21 cellular contexts compared by ENCODE assay signal in the genomic region with DNA sequence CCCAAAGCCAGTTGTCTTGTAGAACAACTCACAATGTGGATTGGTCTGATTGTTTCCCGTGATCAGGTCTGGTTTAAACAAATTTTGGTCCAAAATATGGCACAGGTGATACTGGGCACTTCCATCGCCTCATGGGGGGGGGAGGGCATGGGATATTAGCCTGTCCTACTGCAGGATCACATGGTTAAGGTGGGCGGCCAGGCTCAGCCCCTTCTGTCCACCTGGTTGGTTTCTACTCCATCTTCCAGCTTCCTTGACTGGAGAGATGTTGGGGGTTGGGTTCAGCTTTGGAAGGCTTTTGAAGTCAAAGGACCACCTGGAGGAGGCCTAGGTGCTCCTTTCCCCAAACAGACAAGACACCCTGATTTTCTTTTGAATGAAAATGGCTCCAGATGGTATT. TPM values are rescaled to one million over a fixed set of nuclear protein-coding genes. Genes with fewer than 3 reads are reported as not detected.
DNase-seq lines count a peak whose midpoint lies in the region; ATAC-seq and TF ChIP-seq lines count a peak whose summit lies in the region.
"Had no signal": no experiment of that assay in that cellular context is flagged by ENCODE, and none has a peak within 500 bp of the region (broad histone marks: within the 10 kb centered on the region; RNA-seq: fewer than 3 reads in every experiment).

No MANE protein-coding gene starts in this region.

- no peak for TF ChIP-seq CTCF in natural killer cell (IDR thresholded peaks at IDR 0.05)
- TF ChIP-seq CTCF in neutrophil (IDR thresholded peaks at IDR 0.05): no peak

- intact Hi-C loops in natural killer cell (cut with micrococcal nuclease): no loop called here

- H3K4me1 ChIP-seq in neutrophil (ENCODE audit: control insufficient read depth in 1 of 2, insufficient read depth in 1 of 2, low read depth in 1 of 2, low read length in 1 of 2): peaks cover 92 to 98% of the 10 kb centered on the region in 2 experiments

- no peak overlapping the region for H3K4me3 ChIP-seq in neutrophil (ENCODE audit: low read depth in 1 of 2, low read length in 1 of 2)
- H3K4me3 ChIP-seq: neural progenitor cell, vagina had no signal

- no peaks in the 10 kb centered on the region for H3K27me3 Mint-ChIP-seq in natural killer cell (ENCODE audit: low read depth in 2 of 2)
- no peaks in the 10 kb centered on the region for H3K27me3 Mint-ChIP-seq in natural killer cell treated with Interleukin-12 subunit alpha and Interleukin-12 subunit beta and Interleukin-15 and Interleukin-18, amount 100 ng/mL, for 72 hours
- H3K27me3 Mint-ChIP-seq in activated naive CD8-positive, alpha-beta T cell treated with anti-CD3 and anti-CD28 coated beads, Interleukin-2, amount 50 U/mL, for 24 hours: no peaks in the 10 kb centered on the region

- peak overlapping the region; percentile 88 to 96 for H3K27ac Mint-ChIP-seq in natural killer cell
- peak overlapping the region in 1 of 2 donors; percentile 98 for H3K27ac Mint-ChIP-seq in natural killer cell treated with Interleukin-12 subunit alpha and Interleukin-12 subunit beta and Interleukin-15 and Interleukin-18, amount 100 ng/mL, for 72 hours
- H3K27ac Mint-ChIP-seq in activated naive CD8-positive, alpha-beta T cell treated with anti-CD3 and anti-CD28 coated beads, Interleukin-2, amount 50 U/mL, for 24 hours: peak overlapping the region; percentile 49
- H3K27ac Mint-ChIP-seq: H9, neural progenitor cell had no signal

- no peaks in the 10 kb centered on the region for H3K9me3 ChIP-seq in neutrophil
- H3K9me3 ChIP-seq: vagina had no signal

- no peaks in the 10 kb centered on the region for H3K36me3 Mint-ChIP-seq in natural killer cell
- H3K36me3 Mint-ChIP-seq in natural killer cell treated with Interleukin-12 subunit alpha and Interleukin-12 subunit beta and Interleukin-15 and Interleukin-18, amount 100 ng/mL, for 72 hours: peaks cover under 1% of the 10 kb centered on the region
- peaks cover 9% of the 10 kb centered on the region for H3K36me3 Mint-ChIP-seq in activated naive CD8-positive, alpha-beta T cell treated with anti-CD3 and anti-CD28 coated beads, Interleukin-2, amount 50 U/mL, for 24 hours (ENCODE audit: low read depth)

- peak overlapping the region; percentile 15 for H3K27ac ChIP-seq in neutrophil
- H3K27ac ChIP-seq: neural progenitor cell had no signal

- peaks cover 13% of the 10 kb centered on the region for H3K36me3 ChIP-seq in neutrophil
- H3K36me3 ChIP-seq: neural progenitor cell, vagina had no signal

- H3K27me3 ChIP-seq in neutrophil: no peaks in the 10 kb centered on the region
- H3K27me3 ChIP-seq: vagina had no signal

- peaks cover 88 to 100% of the 10 kb centered on the region in 2 donors for H3K4me1 Mint-ChIP-seq in natural killer cell
- peaks cover 79 to 81% of the 10 kb centered on the region in 2 donors for H3K4me1 Mint-ChIP-seq in natural killer cell treated with Interleukin-12 subunit alpha and Interleukin-12 subunit beta and Interleukin-15 and Interleukin-18, amount 100 ng/mL, for 72 hours (ENCODE audit: low read depth in 2 of 2)
- H3K4me1 Mint-ChIP-seq in activated naive CD8-positive, alpha-beta T cell treated with anti-CD3 and anti-CD28 coated beads, Interleukin-2, amount 50 U/mL, for 24 hours: peaks cover 98% of the 10 kb centered on the region

- DNase-seq in natural killer cell: no peak
- DNase-seq in natural killer cell treated with Interleukin-12 subunit alpha and Interleukin-12 subunit beta and Interleukin-15 and Interleukin-18, amount 100 ng/mL, for 72 hours (ENCODE audit: low spot score): no peak
- DNase-seq in activated naive CD8-positive, alpha-beta T cell treated with anti-CD3 and anti-CD28 coated beads, Interleukin-2, amount 50 U/mL, for 24 hours: no peak
- no peak for DNase-seq in NCI-H446 treated with DMSO at 0.1 percent for 48 hours (lab: John Stamatoyannopoulos, UW)
- no peak for DNase-seq in nucleus accumbens (lab: John Stamatoyannopoulos, UW)
- DNase-seq: activated CD4-positive, CD25-positive, alpha-beta regulatory T cell; activated CD8-positive, alpha-beta memory T cell treated with anti-CD3 and anti-CD28 coated beads for 24 hours; amniotic stem cell; cerebellar nuclear complex; GDM1; H9; hypothalamus; NCI-H2081; NCI-H524 treated with DMSO at 0.1 percent for 48 hours; OCI-M1; stimulated activated naive CD4-positive, alpha-beta T cell treated with Interleukin-2 at 50 U/mL for 16 hours had no signal

- peak overlapping the region; percentile 47 for H3K4me3 Mint-ChIP-seq in natural killer cell
- no peak overlapping the region for H3K4me3 Mint-ChIP-seq in natural killer cell treated with Interleukin-12 subunit alpha and Interleukin-12 subunit beta and Interleukin-15 and Interleukin-18, amount 100 ng/mL, for 72 hours
- no peak overlapping the region for H3K4me3 Mint-ChIP-seq in activated naive CD8-positive, alpha-beta T cell treated with anti-CD3 and anti-CD28 coated beads, Interleukin-2, amount 50 U/mL, for 24 hours
- H3K4me3 Mint-ChIP-seq: H9, neural progenitor cell had no signal

- ATAC-seq in natural killer cell: no peak
- ATAC-seq in natural killer cell treated with Interleukin-12 subunit alpha and Interleukin-12 subunit beta and Interleukin-15 and Interleukin-18, amount 100 ng/mL, for 72 hours: no peak
- no peak for ATAC-seq in activated naive CD8-positive, alpha-beta T cell treated with anti-CD3 and anti-CD28 coated beads, Interleukin-2, amount 50 U/mL, for 24 hours
- no peak for ATAC-seq in GM19035 (IDR thresholded peaks at IDR 0.05; ENCODE audit: unreplicated experiment)

- no peaks in the 10 kb centered on the region for H3K9me3 Mint-ChIP-seq in natural killer cell
- H3K9me3 Mint-ChIP-seq in natural killer cell treated with Interleukin-12 subunit alpha and Interleukin-12 subunit beta and Interleukin-15 and Interleukin-18, amount 100 ng/mL, for 72 hours: no peaks in the 10 kb centered on the region
- no peaks in the 10 kb centered on the region for H3K9me3 Mint-ChIP-seq in activated naive CD8-positive, alpha-beta T cell treated with anti-CD3 and anti-CD28 coated beads, Interleukin-2, amount 50 U/mL, for 24 hours
- H3K9me3 Mint-ChIP-seq: activated T-helper 2 cell treated with anti-CD3 and anti-CD28 coated beads, Interferon-gamma antibody, Interleukin-2, Interleukin-4, amounts not matched to agents 10 μg/mL and 5 μg/mL and 100 μg/mL, durations not matched to agents 14 hours and 24 hours and 36 hours; H9; neural progenitor cell had no signal

RNA-seq across cellular contexts. Expression of gene KLF13, which starts 7.2 kb away (rescaled TPM):
- total RNA-seq in natural killer cell: 100 to 1,000 TPM; 277 to 328 (median 300) TPM
- total RNA-seq in natural killer cell treated with Interleukin-12 subunit alpha and Interleukin-12 subunit beta and Interleukin-15 and Interleukin-18, amount 100 ng/mL, for 72 hours: 100 to 1,000 TPM in 1 of 2 donors, 10 to 100 TPM in 1; 95.1 to 153 TPM
